Comparison of ENCODE assay signal across 1 cellular context in the genomic region with DNA sequence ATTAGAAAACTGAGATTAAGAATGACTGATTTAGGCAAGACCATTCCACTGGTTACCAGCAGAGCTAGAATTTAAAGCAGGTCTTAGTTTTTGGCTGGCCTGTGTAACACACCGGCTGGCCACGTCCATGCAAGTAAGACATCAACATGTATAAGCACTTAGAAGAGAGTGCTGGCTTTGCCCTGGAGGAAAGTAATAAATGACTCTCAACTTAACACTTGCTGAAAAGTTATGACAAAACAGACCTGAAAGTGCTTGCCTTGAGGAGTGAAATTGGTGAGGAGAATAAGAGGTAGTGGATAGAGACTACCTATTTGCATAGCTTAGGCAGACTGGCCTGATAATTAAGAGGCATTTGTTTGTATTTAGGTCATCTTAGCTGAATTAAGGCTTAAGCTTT.
TF ChIP-seq lines count a peak whose summit lies in the region.

No MANE protein-coding gene starts in this region.

TF ChIP-seq in GM23338, 12 proteins besides CTCF, POLR2A, EP300 and RAD21 (continued from another document):
- TF ChIP-seq, protein P1, sequence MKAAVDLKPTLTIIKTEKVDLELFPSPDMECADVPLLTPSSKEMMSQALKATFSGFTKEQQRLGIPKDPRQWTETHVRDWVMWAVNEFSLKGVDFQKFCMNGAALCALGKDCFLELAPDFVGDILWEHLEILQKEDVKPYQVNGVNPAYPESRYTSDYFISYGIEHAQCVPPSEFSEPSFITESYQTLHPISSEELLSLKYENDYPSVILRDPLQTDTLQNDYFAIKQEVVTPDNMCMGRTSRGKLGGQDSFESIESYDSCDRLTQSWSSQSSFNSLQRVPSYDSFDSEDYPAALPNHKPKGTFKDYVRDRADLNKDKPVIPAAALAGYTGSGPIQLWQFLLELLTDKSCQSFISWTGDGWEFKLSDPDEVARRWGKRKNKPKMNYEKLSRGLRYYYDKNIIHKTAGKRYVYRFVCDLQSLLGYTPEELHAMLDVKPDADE (IDR thresholded peaks at IDR 0.05), result no peak
